In genomic region chr22:19526702-19527111, GRCh38 we compare ENCODE assay signal across 16 cellular contexts. TPM values are rescaled to one million over a fixed set of nuclear protein-coding genes. Genes with fewer than 3 reads are reported as not detected.
"Had no signal": no experiment of that assay in that cellular context is flagged by ENCODE, and none has a peak within 500 bp of the region (broad histone marks: within the 10 kb centered on the region; RNA-seq: fewer than 3 reads in every experiment).

No MANE protein-coding gene starts in this region.

- H3K27me3 ChIP-seq: ovary, thyroid gland had no signal

- ATAC-seq: activated CD8-positive, alpha-beta T cell treated with anti-CD3 and anti-CD28 coated beads for 36 hours; activated naive CD4-positive, alpha-beta T cell treated with anti-CD3 and anti-CD28 coated beads, Interleukin-2, amount 50 U/mL, for 72 hours; activated T-cell treated with anti-CD3 and anti-CD28 coated beads, Interleukin-2, amount 50 U/mL, for 4 hours; body of pancreas; stimulated activated effector memory CD8-positive, alpha-beta T cell treated with anti-CD3 and anti-CD28 coated beads, Interleukin-12 subunit alpha, Interleukin-12 subunit beta, amount 100 ng/mL, for 72 hours had no signal

- H3K4me3 ChIP-seq: body of pancreas, esophagus squamous epithelium, ovary, thyroid gland had no signal

- DNase-seq: activated B cell treated with CpG ODN at 0.5 μM for 24 hours; activated CD4-positive, alpha-beta T cell treated with anti-CD3 and anti-CD28 coated beads for 48 hours; activated CD8-positive, alpha-beta T cell treated with anti-CD3 and anti-CD28 coated beads for 36 hours; activated gamma-delta T cell; activated T-cell treated with anti-CD3 and anti-CD28 coated beads, Interleukin-2, amount 50 U/mL, for 4 hours; amniotic stem cell; body of pancreas; cortex of kidney; effector CD4-positive, alpha-beta T cell; esophagus squamous epithelium; ovary; thyroid gland had no signal

- H3K27ac ChIP-seq: body of pancreas, ovary, thyroid gland had no signal

- H3K36me3 ChIP-seq: esophagus squamous epithelium, ovary, thyroid gland had no signal

- H3K9me3 ChIP-seq: body of pancreas, esophagus squamous epithelium, ovary, thyroid gland had no signal

RNA-seq across cellular contexts. Expression of gene CLDN5, which starts 2.5 kb away (rescaled TPM):
- total RNA-seq: activated B cell treated with CpG ODN at 0.5 μM for 24 hours; activated CD8-positive, alpha-beta T cell treated with anti-CD3 and anti-CD28 coated beads for 36 hours; activated naive CD4-positive, alpha-beta T cell treated with anti-CD3 and anti-CD28 coated beads, Interleukin-2, amount 50 U/mL, for 72 hours; fibroblast of villous mesenchyme; mesothelial cell of epicardium had no signal

RNA-seq across cellular contexts. Expression of gene CDC45, which starts 47.0 kb away (rescaled TPM):
- total RNA-seq: body of pancreas had no signal
